11 cellular contexts compared by ENCODE assay signal in genomic region chr7:48140001-48140681, GRCh38. TPM values are rescaled to one million over a fixed set of nuclear protein-coding genes. Genes with fewer than 3 reads are reported as not detected.
DNase-seq lines count a peak whose midpoint lies in the region; ATAC-seq, FAIRE-seq and TF ChIP-seq lines count a peak whose summit lies in the region.
"Had no signal": no experiment of that assay in that cellular context is flagged by ENCODE, and none has a peak within 500 bp of the region (broad histone marks: within the 10 kb centered on the region; RNA-seq: fewer than 3 reads in every experiment).

No MANE protein-coding gene starts in this region.

- H3K4me3 ChIP-seq in LNCaP clone FGC (ENCODE audit: low read depth, low read length), result no peak overlapping the region
- H3K4me3 ChIP-seq in pancreas, result peak overlapping the region in 1 of 4 donors; percentile 25

- H3K4me1 ChIP-seq in pancreas, result peaks cover 0 to 28% (median 6%) of the 10 kb centered on the region in 3 donors

- peak; percentile 42 to 64 (median 54) for ATAC-seq in pancreas
- ATAC-seq in GM18873 (IDR thresholded peaks at IDR 0.05; ENCODE audit: low FRiP score, unreplicated experiment), result no peak
- ATAC-seq in GM18907 (IDR thresholded peaks at IDR 0.05; ENCODE audit: unreplicated experiment), result no peak

- no peaks in the 10 kb centered on the region for H3K9me3 Mint-ChIP-seq in dendritic cell treated with granulocyte-macrophage colony-stimulating factor and Interleukin-4, amounts not matched to agents 40 ng/mL and 50 ng/mL, for 4 days

- H3K4me3 Mint-ChIP-seq in dendritic cell treated with granulocyte-macrophage colony-stimulating factor and Interleukin-4, amounts not matched to agents 40 ng/mL and 50 ng/mL, for 4 days, result peak overlapping the region; percentile 54

- H3K36me3 Mint-ChIP-seq in dendritic cell treated with granulocyte-macrophage colony-stimulating factor and Interleukin-4, amounts not matched to agents 40 ng/mL and 50 ng/mL, for 4 days (ENCODE audit: low read depth), result no peaks in the 10 kb centered on the region

- no peaks in the 10 kb centered on the region for H3K9me3 ChIP-seq in pancreas

- WGBS in pancreas, 2 donors, result 18 to 20% methylated on average over 7 of the region's 7 CpGs

- intact Hi-C loops in dendritic cell treated with granulocyte-macrophage colony-stimulating factor and Interleukin-4, amounts not matched to agents 40 ng/mL and 50 ng/mL, for 4 days (cut with micrococcal nuclease), result no loop called here
- intact Hi-C loops in pancreas (cut with DNase I), result no loop called here

- H3K4me1 Mint-ChIP-seq in dendritic cell treated with granulocyte-macrophage colony-stimulating factor and Interleukin-4, amounts not matched to agents 40 ng/mL and 50 ng/mL, for 4 days (ENCODE audit: low read depth), result peaks cover 31% of the 10 kb centered on the region

- peak; percentile 48 for DNase-seq in DMS53 treated with DMSO at 0.1 percent for 48 hours (lab: John Stamatoyannopoulos, UW; ENCODE audit: unreplicated experiment)
- peak; percentile 72 for DNase-seq in LNCaP clone FGC (ENCODE audit: low read depth)
- peak in 4 of 6 donors; percentile 30 to 47 (median 42) for DNase-seq in pancreas
- DNase-seq in AG08396 (ENCODE audit: low spot score), result no peak
- no peak for DNase-seq in activated CD4-positive, alpha-beta T cell treated with anti-CD3 and anti-CD28 coated beads, Interleukin-2, amount 50 U/mL, for 1 hour
- DNase-seq: caudate nucleus, NCI-H1417 treated with DMSO at 0.1 percent for 48 hours, nucleus accumbens had no signal

- H3K27me3 ChIP-seq in pancreas, result no peaks in the 10 kb centered on the region

- H3K27me3 Mint-ChIP-seq in dendritic cell treated with granulocyte-macrophage colony-stimulating factor and Interleukin-4, amounts not matched to agents 40 ng/mL and 50 ng/mL, for 4 days, result peaks cover 11% of the 10 kb centered on the region

- no peak for FAIRE-seq in pancreas (lab: Jason Lieb, UNC)

- TF ChIP-seq CTCF in LNCaP clone FGC (IDR thresholded peaks at IDR 0.05; ENCODE audit: control insufficient read depth, extremely low read depth, insufficient read depth) (no peak), pancreas (IDR thresholded peaks at IDR 0.05) (no peak)

- H3K27ac Mint-ChIP-seq in dendritic cell treated with granulocyte-macrophage colony-stimulating factor and Interleukin-4, amounts not matched to agents 40 ng/mL and 50 ng/mL, for 4 days, result peak overlapping the region; percentile 45

- no peaks in the 10 kb centered on the region for H3K36me3 ChIP-seq in pancreas

- peak overlapping the region in 2 of 4 donors; percentile 2 to 64 for H3K27ac ChIP-seq in pancreas

RNA-seq across cellular contexts. Expression of gene ABCA13, which starts 31.1 kb away (rescaled TPM):
- 1 to 10 TPM in 1 of 6 donors, under 1 TPM in 5; 0.05 to 1.5 (median 0.40) TPM for total RNA-seq in pancreas
- polyA plus RNA-seq in pancreas, result under 1 TPM; under 0.01 to 0.33 TPM

RNA-seq across cellular contexts. Expression of gene UPP1, which starts 51.1 kb away (rescaled TPM):
- total RNA-seq in pancreas, result 10 to 100 TPM in 1 of 6 donors, 1 to 10 TPM in 5; 2.6 to 13.6 (median 7.4) TPM
- 10 to 100 TPM; 20.0 to 36.3 TPM for polyA plus RNA-seq in pancreas

Comparison
In these comparisons a context has a peak if more than half of its experiments do, and no peak if none do; other contexts are left out.
1. DNase-seq: peak in DMS53 treated with DMSO at 0.1 percent for 48 hours (single experiment), LNCaP clone FGC (single experiment) and pancreas (4 of 6); none in AG08396 (single experiment) and activated CD4-positive, alpha-beta T cell treated with anti-CD3 and anti-CD28 coated beads, Interleukin-2, amount 50 U/mL, for 1 hour (single experiment).
2. ATAC-seq: peak in pancreas (4 of 4); none in GM18873 (single experiment) and GM18907 (single experiment).